13 cellular contexts compared by ENCODE assay signal in the genomic region with DNA sequence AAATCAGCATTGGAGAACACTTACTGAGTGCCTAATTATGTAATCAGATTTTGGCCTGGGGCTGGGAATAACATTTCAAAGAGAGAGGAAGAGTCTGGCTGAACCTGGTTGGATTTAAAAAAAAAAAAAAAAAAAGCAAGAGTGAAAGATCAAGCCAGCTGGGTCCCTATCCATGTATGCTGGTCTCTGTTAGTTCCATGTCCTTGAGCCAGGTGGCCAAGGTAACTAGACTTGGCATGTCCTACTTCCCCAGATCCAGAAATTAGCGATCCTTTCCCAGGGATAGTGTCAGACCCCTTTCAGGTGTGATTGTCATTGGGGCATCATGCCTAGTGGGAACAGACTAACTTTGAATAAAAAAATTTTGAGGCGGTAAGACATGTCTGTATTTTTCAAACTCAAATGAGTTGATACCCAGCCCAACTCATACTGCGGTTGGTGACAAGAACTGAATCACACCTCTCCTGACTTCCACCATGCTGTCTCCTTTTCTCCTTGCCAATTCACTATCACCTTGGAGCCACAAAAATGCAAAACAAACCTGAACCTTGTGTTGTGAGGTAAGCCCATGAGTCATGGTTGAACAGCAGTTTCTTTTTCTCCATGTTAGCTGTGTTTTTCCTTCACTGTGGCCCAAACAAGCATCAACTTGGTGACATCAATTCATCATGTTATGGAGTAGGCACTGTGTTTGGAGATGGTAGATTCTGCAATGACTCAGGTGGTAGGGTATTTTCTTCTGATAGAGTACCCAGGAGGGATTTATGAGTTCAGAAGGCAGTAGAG. TPM values are rescaled to one million over a fixed set of nuclear protein-coding genes. Genes with fewer than 3 reads are reported as not detected.
DNase-seq lines count a peak whose midpoint lies in the region; ATAC-seq and TF ChIP-seq lines count a peak whose summit lies in the region.
"Had no signal": no experiment of that assay in that cellular context is flagged by ENCODE, and none has a peak within 500 bp of the region (broad histone marks: within the 10 kb centered on the region; RNA-seq: fewer than 3 reads in every experiment).

No MANE protein-coding gene starts in this region.

- H3K27ac Mint-ChIP-seq in central memory CD8-positive, alpha-beta T cell (ENCODE audit: low read depth): peak overlapping the region; percentile 69
- H3K27ac Mint-ChIP-seq: stimulated activated memory B cell treated with anti-CD40 and anti-IgM and Interleukin-4, amounts not matched to agents 10 μg/mL and 1 μg/mL and 100 μg/mL, for 72 hours had no signal

- H3K27ac ChIP-seq in neutrophil: peak overlapping the region; percentile 83
- H3K27ac ChIP-seq: 22Rv1 had no signal

- no peak overlapping the region for H3K4me3 ChIP-seq in neutrophil (ENCODE audit: low read depth in 1 of 2, low read length in 1 of 2)

- peaks cover 66 to 69% of the 10 kb centered on the region in 2 experiments for H3K4me1 ChIP-seq in neutrophil (ENCODE audit: control insufficient read depth in 1 of 2, insufficient read depth in 1 of 2, low read depth in 1 of 2, low read length in 1 of 2)

- H3K36me3 Mint-ChIP-seq in central memory CD8-positive, alpha-beta T cell (ENCODE audit: insufficient read depth): peaks cover 3% of the 10 kb centered on the region
- H3K36me3 Mint-ChIP-seq: stimulated activated memory B cell treated with anti-CD40 and anti-IgM and Interleukin-4, amounts not matched to agents 10 μg/mL and 1 μg/mL and 100 μg/mL, for 72 hours had no signal

- peak; percentile 3 for DNase-seq in NCI-H1105 (lab: John Stamatoyannopoulos, UW)
- DNase-seq in NCI-H1105 treated with DMSO at 0.1 percent for 48 hours (lab: John Stamatoyannopoulos, UW): no peak
- peak; percentile 97 for DNase-seq in M059J (ENCODE audit: low read depth)
- no peak for DNase-seq in central memory CD8-positive, alpha-beta T cell (ENCODE audit: low spot score in 2 of 2)
- no peak for DNase-seq in amniotic stem cell (lab: John Stamatoyannopoulos, UW)
- DNase-seq in activated CD4-positive, CD25-positive, alpha-beta regulatory T cell treated with anti-CD3 and anti-CD28 coated beads, Interleukin-2, amount 50 U/mL, for 72 hours: no peak
- DNase-seq: DMS79 treated with DMSO at 0.1 percent for 48 hours; NCI-H82; stimulated activated CD4-positive, alpha-beta T cell treated with anti-CD3 and anti-CD28 coated beads, Interleukin-12 subunit alpha, Interleukin-12 subunit beta, amount 100 ng/mL, for 4 hours had no signal

- no peak for TF ChIP-seq CTCF in neutrophil (IDR thresholded peaks at IDR 0.05)

- H3K9me3 Mint-ChIP-seq in central memory CD8-positive, alpha-beta T cell: peaks cover 4% of the 10 kb centered on the region

- peaks cover 44% of the 10 kb centered on the region for H3K4me1 Mint-ChIP-seq in central memory CD8-positive, alpha-beta T cell

- H3K36me3 ChIP-seq in neutrophil: no peaks in the 10 kb centered on the region

- H3K4me3 Mint-ChIP-seq in central memory CD8-positive, alpha-beta T cell: no peak overlapping the region
- H3K4me3 Mint-ChIP-seq: stimulated activated memory B cell treated with anti-CD40 and anti-IgM and Interleukin-4, amounts not matched to agents 10 μg/mL and 1 μg/mL and 100 μg/mL, for 72 hours had no signal

- no peaks in the 10 kb centered on the region for H3K27me3 Mint-ChIP-seq in central memory CD8-positive, alpha-beta T cell
- H3K27me3 Mint-ChIP-seq: stimulated activated memory B cell treated with anti-CD40 and anti-IgM and Interleukin-4, amounts not matched to agents 10 μg/mL and 1 μg/mL and 100 μg/mL, for 72 hours had no signal

- ATAC-seq in central memory CD8-positive, alpha-beta T cell (replicated peaks; ENCODE audit: extremely low read depth, poor library complexity, severe bottlenecking): no peak
- no peak for ATAC-seq in GM21367 (IDR thresholded peaks at IDR 0.05; ENCODE audit: unreplicated experiment)
- ATAC-seq: stimulated activated memory B cell treated with anti-CD40 and anti-IgM and Interleukin-4, amounts not matched to agents 10 μg/mL and 1 μg/mL and 100 μg/mL, for 72 hours had no signal

- no peaks in the 10 kb centered on the region for H3K27me3 ChIP-seq in neutrophil

- H3K9me3 ChIP-seq in neutrophil: no peaks in the 10 kb centered on the region

RNA-seq across cellular contexts. Expression of a gene that starts 24.5 kb away (rescaled TPM):
- 22.9 and 23.1 TPM in 2 replicates for total RNA-seq in M059J (2014; rRNA removed; shearing (Covaris generic))

Comparison
In these comparisons a context has a peak if more than half of its experiments do, and no peak if none do; other contexts are left out.
1. DNase-seq: peak in NCI-H1105 (single experiment) and M059J (single experiment); none in NCI-H1105 treated with DMSO at 0.1 percent for 48 hours (single experiment), central memory CD8-positive, alpha-beta T cell (0 of 2), amniotic stem cell (single experiment) and activated CD4-positive, CD25-positive, alpha-beta regulatory T cell treated with anti-CD3 and anti-CD28 coated beads, Interleukin-2, amount 50 U/mL, for 72 hours (single experiment).